Comparison of ENCODE assay signal across 8 cellular contexts in the genomic region with DNA sequence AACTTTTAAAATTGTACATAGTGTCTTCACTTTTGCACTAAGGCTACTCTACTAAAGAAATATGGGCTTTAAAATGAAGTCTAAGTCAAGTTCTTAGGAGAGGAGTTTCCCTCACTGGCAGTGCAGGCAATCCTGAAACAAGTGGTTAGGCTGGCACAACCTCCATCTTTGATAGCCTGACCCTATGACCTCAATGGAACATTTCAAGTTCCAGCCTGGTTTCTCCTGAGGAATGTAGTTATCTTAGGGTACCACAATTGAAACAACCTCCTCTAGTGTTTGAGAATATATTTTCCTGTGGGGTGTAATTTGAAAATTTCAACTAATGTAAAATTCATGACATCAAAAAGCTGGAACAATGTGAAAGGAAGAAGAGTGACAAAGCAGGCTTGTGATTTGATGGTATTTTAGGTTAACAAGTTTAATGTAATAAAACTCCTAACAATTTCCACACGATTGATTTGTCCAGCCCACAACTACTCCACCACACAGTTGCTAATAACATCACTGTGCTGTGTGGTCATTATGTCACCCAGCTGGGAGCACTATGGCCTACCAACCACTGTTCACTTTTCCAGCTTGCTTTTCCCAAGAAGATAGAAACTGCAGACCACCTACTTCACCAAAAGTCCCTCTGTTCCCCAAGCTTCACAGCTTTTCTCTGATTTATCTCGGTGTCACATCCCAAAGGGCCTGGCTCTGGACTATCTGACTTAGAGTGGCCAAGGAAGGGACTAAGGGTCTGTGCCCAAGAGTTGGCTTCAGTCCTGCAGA.
DNase-seq lines count a peak whose midpoint lies in the region; ATAC-seq and TF ChIP-seq lines count a peak whose summit lies in the region.

No MANE protein-coding gene starts in this region.

- no peaks in the 10 kb centered on the region for H3K36me3 ChIP-seq in iPS DF 6.9 (ENCODE audit: control insufficient read depth, insufficient read depth, low read length)

- no peak overlapping the region for H3K27ac Mint-ChIP-seq in activated naive CD8-positive, alpha-beta T cell treated with anti-CD3 and anti-CD28 coated beads, Interleukin-2, amount 50 U/mL, for 24 hours

- peaks cover 57% of the 10 kb centered on the region for H3K27me3 Mint-ChIP-seq in activated naive CD8-positive, alpha-beta T cell treated with anti-CD3 and anti-CD28 coated beads, Interleukin-2, amount 50 U/mL, for 24 hours

- no peaks in the 10 kb centered on the region for H3K9me3 ChIP-seq in iPS DF 6.9 (ENCODE audit: control insufficient read depth, insufficient read depth, low read length)

- no CpG with 5 or more reads among the region's 2 CpGs for WGBS in iPS DF 6.9 (ENCODE audit: insufficient coverage, insufficient read length)

- peaks cover 16% of the 10 kb centered on the region for H3K4me1 Mint-ChIP-seq in activated naive CD8-positive, alpha-beta T cell treated with anti-CD3 and anti-CD28 coated beads, Interleukin-2, amount 50 U/mL, for 24 hours

- H3K4me1 ChIP-seq in iPS DF 6.9 (ENCODE audit: control insufficient read depth, insufficient read depth, low read length): 0 out of 2 replicates have a peak, but pooled peaks cover 1% of the 10 kb centered on the region

- H3K27ac ChIP-seq in iPS DF 6.9 (ENCODE audit: low read length): no peak overlapping the region

- H3K4me3 ChIP-seq in iPS DF 6.9 (ENCODE audit: low read length) (peak overlapping the region; percentile 29; the same call in 1 of the 2 replicates), retinal pigment epithelial cell (ENCODE audit: low read length) (peak overlapping the region; percentile 83)

- no peaks in the 10 kb centered on the region for H3K36me3 Mint-ChIP-seq in activated naive CD8-positive, alpha-beta T cell treated with anti-CD3 and anti-CD28 coated beads, Interleukin-2, amount 50 U/mL, for 24 hours (ENCODE audit: low read depth)

- H3K4me3 Mint-ChIP-seq in activated naive CD8-positive, alpha-beta T cell treated with anti-CD3 and anti-CD28 coated beads, Interleukin-2, amount 50 U/mL, for 24 hours: peak overlapping the region; percentile 37

- H3K9me3 Mint-ChIP-seq in activated naive CD8-positive, alpha-beta T cell treated with anti-CD3 and anti-CD28 coated beads, Interleukin-2, amount 50 U/mL, for 24 hours: no peaks in the 10 kb centered on the region

- TF ChIP-seq CTCF in GM10266 (IDR thresholded peaks at IDR 0.05; ENCODE audit: control insufficient read depth, insufficient read depth, low read depth, missing control alignments): no peak
- TF ChIP-seq CTCF in retinal pigment epithelial cell (conservative IDR thresholded peaks at IDR 0.05; ENCODE audit: low read depth, low read length): no peak

- H3K27me3 ChIP-seq in iPS DF 6.9 (ENCODE audit: control insufficient read depth, insufficient read depth, low read length): no peaks in the 10 kb centered on the region

- DNase-seq in GM10266 (ENCODE audit: extremely low spot score): peak; percentile 23
- no peak for DNase-seq in activated naive CD8-positive, alpha-beta T cell treated with anti-CD3 and anti-CD28 coated beads, Interleukin-2, amount 50 U/mL, for 24 hours
- DNase-seq in iPS DF 6.9 (ENCODE audit: low read depth, low spot score): no peak
- no peak for DNase-seq in retinal pigment epithelial cell (ENCODE audit: low read depth)
- DNase-seq in activated gamma-delta T cell treated with Interleukin-2 at 50 U/mL for 16 hours: no peak

- ATAC-seq in activated naive CD8-positive, alpha-beta T cell treated with anti-CD3 and anti-CD28 coated beads, Interleukin-2, amount 50 U/mL, for 24 hours: no peak
- no peak for ATAC-seq in HG03571 (IDR thresholded peaks at IDR 0.05; ENCODE audit: unreplicated experiment)
- no peak for ATAC-seq in GM18867 (IDR thresholded peaks at IDR 0.05; ENCODE audit: unreplicated experiment)
- ATAC-seq in GM19328 (IDR thresholded peaks at IDR 0.05; ENCODE audit: unreplicated experiment): no peak
